2 cellular contexts compared by ENCODE assay signal in genomic region chr5:175847503-175847902, GRCh38.
TF ChIP-seq lines count a peak whose summit lies in the region.

No MANE protein-coding gene starts in this region.

TF ChIP-seq in IMR-90, 13 proteins besides CTCF, POLR2A, EP300 and RAD21:
- TF ChIP-seq CHD1 (IDR thresholded peaks at IDR 0.05; ENCODE audit: low read depth, low read length) (no peak), MAZ (IDR thresholded peaks at IDR 0.05; ENCODE audit: borderline replicate concordance, low read depth, low read length) (no peak), MXI1 (IDR thresholded peaks at IDR 0.05; ENCODE audit: borderline replicate concordance, low read depth, low read length) (no peak), RFX5 (IDR thresholded peaks at IDR 0.05; ENCODE audit: low read depth, low read length) (no peak), SMC3 (IDR thresholded peaks at IDR 0.05; ENCODE audit: low read depth, low read length) (peak; percentile 27; the same call in 1 of the 2 replicates), CEBPB (IDR thresholded peaks at IDR 0.05; ENCODE audit: low read depth, low read length) (no peak), FOS (IDR thresholded peaks at IDR 0.05; ENCODE audit: low read depth, low read length) (no peak), USF2 (IDR thresholded peaks at IDR 0.05; ENCODE audit: low read depth, low read length) (no peak)

TF ChIP-seq in GM12878, 131 proteins besides CTCF, POLR2A, EP300 and RAD21:
- no peak for TF ChIP-seq STAT3 (IDR thresholded peaks at IDR 0.05; ENCODE audit: low read depth, low read length)
- TF ChIP-seq SKIL (IDR thresholded peaks at IDR 0.05; ENCODE audit: low read depth, poor library complexity, severe bottlenecking), result no peak
- TF ChIP-seq ZBED1 (IDR thresholded peaks at IDR 0.05; ENCODE audit: borderline replicate concordance), result no peak
- TF ChIP-seq, protein P1, sequence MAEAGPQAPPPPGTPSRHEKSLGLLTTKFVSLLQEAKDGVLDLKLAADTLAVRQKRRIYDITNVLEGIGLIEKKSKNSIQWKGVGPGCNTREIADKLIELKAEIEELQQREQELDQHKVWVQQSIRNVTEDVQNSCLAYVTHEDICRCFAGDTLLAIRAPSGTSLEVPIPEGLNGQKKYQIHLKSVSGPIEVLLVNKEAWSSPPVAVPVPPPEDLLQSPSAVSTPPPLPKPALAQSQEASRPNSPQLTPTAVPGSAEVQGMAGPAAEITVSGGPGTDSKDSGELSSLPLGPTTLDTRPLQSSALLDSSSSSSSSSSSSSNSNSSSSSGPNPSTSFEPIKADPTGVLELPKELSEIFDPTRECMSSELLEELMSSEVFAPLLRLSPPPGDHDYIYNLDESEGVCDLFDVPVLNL (IDR thresholded peaks at IDR 0.05; ENCODE audit: low read depth, low read length), result no peak
- no peak for TF ChIP-seq JUND (IDR thresholded peaks at IDR 0.05; ENCODE audit: low read depth, low read length)
- TF ChIP-seq NKRF (conservative IDR thresholded peaks at IDR 0.05), result no peak
- TF ChIP-seq, protein P2, sequence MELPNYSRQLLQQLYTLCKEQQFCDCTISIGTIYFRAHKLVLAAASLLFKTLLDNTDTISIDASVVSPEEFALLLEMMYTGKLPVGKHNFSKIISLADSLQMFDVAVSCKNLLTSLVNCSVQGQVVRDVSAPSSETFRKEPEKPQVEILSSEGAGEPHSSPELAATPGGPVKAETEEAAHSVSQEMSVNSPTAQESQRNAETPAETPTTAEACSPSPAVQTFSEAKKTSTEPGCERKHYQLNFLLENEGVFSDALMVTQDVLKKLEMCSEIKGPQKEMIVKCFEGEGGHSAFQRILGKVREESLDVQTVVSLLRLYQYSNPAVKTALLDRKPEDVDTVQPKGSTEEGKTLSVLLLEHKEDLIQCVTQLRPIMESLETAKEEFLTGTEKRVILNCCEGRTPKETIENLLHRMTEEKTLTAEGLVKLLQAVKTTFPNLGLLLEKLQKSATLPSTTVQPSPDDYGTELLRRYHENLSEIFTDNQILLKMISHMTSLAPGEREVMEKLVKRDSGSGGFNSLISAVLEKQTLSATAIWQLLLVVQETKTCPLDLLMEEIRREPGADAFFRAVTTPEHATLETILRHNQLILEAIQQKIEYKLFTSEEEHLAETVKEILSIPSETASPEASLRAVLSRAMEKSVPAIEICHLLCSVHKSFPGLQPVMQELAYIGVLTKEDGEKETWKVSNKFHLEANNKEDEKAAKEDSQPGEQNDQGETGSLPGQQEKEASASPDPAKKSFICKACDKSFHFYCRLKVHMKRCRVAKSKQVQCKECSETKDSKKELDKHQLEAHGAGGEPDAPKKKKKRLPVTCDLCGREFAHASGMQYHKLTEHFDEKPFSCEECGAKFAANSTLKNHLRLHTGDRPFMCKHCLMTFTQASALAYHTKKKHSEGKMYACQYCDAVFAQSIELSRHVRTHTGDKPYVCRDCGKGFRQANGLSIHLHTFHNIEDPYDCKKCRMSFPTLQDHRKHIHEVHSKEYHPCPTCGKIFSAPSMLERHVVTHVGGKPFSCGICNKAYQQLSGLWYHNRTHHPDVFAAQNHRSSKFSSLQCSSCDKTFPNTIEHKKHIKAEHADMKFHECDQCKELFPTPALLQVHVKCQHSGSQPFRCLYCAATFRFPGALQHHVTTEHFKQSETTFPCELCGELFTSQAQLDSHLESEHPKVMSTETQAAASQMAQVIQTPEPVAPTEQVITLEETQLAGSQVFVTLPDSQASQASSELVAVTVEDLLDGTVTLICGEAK (IDR thresholded peaks at IDR 0.05; ENCODE audit: borderline replicate concordance), result no peak
- no peak for TF ChIP-seq SUPT20H (IDR thresholded peaks at IDR 0.05; ENCODE audit: borderline replicate concordance, control insufficient read depth, low read depth, low read length)
- TF ChIP-seq PAX5 (IDR thresholded peaks at IDR 0.05; ENCODE audit: borderline replicate concordance, low read depth, low read length), result no peak
- no peak for TF ChIP-seq NR2C1 (IDR thresholded peaks at IDR 0.05)
